Comparison of ENCODE assay signal across 9 cellular contexts in genomic region chr17:16406742-16407674, GRCh38. TPM values are rescaled to one million over a fixed set of nuclear protein-coding genes. Genes with fewer than 3 reads are reported as not detected.
A peak's percentile ranks its signal among the peaks of the same experiment; 100 is the strongest.
DNase-seq lines count a peak whose midpoint lies in the region; ATAC-seq, FAIRE-seq and TF ChIP-seq lines count a peak whose summit lies in the region.
"Had no signal": no experiment of that assay in that cellular context is flagged by ENCODE, and none has a peak within 500 bp of the region (broad histone marks: within the 10 kb centered on the region; RNA-seq: fewer than 3 reads in every experiment).

No MANE protein-coding gene starts in this region.

- 3% methylated on average over 42 of the region's 67 CpGs for WGBS in A549 (ENCODE audit: missing lambda C conversion rate)

- no peaks in the 10 kb centered on the region for H3K36me3 Mint-ChIP-seq in WTC11

- POLR2A ChIA-PET in A549 (lab: Yijun Ruan, JAX) (interaction anchor here (1.3 to 2.5 kb wide), 2 partner anchors 26 to 31 kb away, joined by 6 to 17 read pairs; partner anchors contain the start of gene UBB), WTC11 (lab: Charles Lee) (interaction anchor here (1.5 to 2.6 kb wide), 4 partner anchors 26 to 54 kb away, joined by 6 to 12 read pairs (median 10); partner anchors contain the start of genes CENPV and UBB)

- TF ChIP-seq POLR2A in A549 (IDR thresholded peaks at IDR 0.05; ENCODE audit: low read length) (peak; percentile 64), GM18951 (IDR thresholded peaks at IDR 0.05; ENCODE audit: extremely low read depth, insufficient read depth, insufficient read length) (peak; percentile 34)

- H3K27ac ChIP-seq in A549: peak overlapping the region; percentile 75 to 87
- H3K27ac ChIP-seq in rectal smooth muscle tissue (ENCODE audit: low read depth, low read length): peak overlapping the region; percentile 40

- H3K4me2 ChIP-seq in A549: peak overlapping the region; percentile 98

- intact Hi-C loops in left cardiac atrium (cut with DNase I): no loop called here

- 0 out of 2 replicates have a peak overlapping the region, but pooled peaks have one; percentile 45 for H3K27ac Mint-ChIP-seq in WTC11

- no peak for TF ChIP-seq RAD21 in A549 (conservative IDR thresholded peaks at IDR 0.05 in 1 of 2, IDR thresholded peaks at IDR 0.05 in 1 of 2)

- H3K9me3 Mint-ChIP-seq in WTC11: no peaks in the 10 kb centered on the region

- H3K36me3 ChIP-seq in rectal smooth muscle tissue (ENCODE audit: control insufficient read depth, insufficient read depth, low read length): no peaks in the 10 kb centered on the region

- no peak overlapping the region for H3K9ac ChIP-seq in rectal smooth muscle tissue (ENCODE audit: low read length)

- peaks cover 6% of the 10 kb centered on the region; the same call in 1 of the 2 replicates for H3K27me3 Mint-ChIP-seq in WTC11 (ENCODE audit: low read depth)

- no peaks in the 10 kb centered on the region for H3K27me3 ChIP-seq in rectal smooth muscle tissue (ENCODE audit: control insufficient read depth, insufficient read depth, low read length)

- TF ChIP-seq CTCF in A549 (IDR thresholded peaks at IDR 0.05) (no peak), WTC11 (IDR thresholded peaks at IDR 0.05) (no peak)

- DNase-seq in A549 (ENCODE audit: low read depth in 1 of 2, low spot score in 1 of 2) (peak; percentile 58 to 64), WTC11 (ENCODE audit: low spot score) (peak; percentile 90), left cardiac atrium (peak; percentile 74), kidney glomerular epithelial cell (lab: John Stamatoyannopoulos, UW) (no peak)

- H3K4me1 ChIP-seq in A549 (peaks cover 19% of the 10 kb centered on the region), rectal smooth muscle tissue (ENCODE audit: control insufficient read depth, insufficient read depth, low read length) (no peaks in the 10 kb centered on the region)

- peak overlapping the region; percentile 68 for H3K4me3 Mint-ChIP-seq in WTC11

- ATAC-seq in A549 (peak; percentile 75 to 80), WTC11 (peak; percentile 93), left cardiac atrium (peak; percentile 77 to 80), HG03025 (IDR thresholded peaks at IDR 0.05; ENCODE audit: low FRiP score, unreplicated experiment) (no peak), GM21737 (IDR thresholded peaks at IDR 0.05; ENCODE audit: unreplicated experiment) (no peak)

- in situ Hi-C loops in GM18951 (cut with MboI; ENCODE audit: low sequenced_read_pairs, unreplicated experiment): no loop called here

- no peak for TF ChIP-seq EP300 in A549 (IDR thresholded peaks at IDR 0.05)

- FAIRE-seq in A549 (lab: Jason Lieb, UNC): no peak
- FAIRE-seq: frontal cortex had no signal

- CTCF ChIA-PET in A549 (lab: Yijun Ruan, JAX) (interaction anchor here (0.9 to 2.1 kb wide), 7 partner anchors 15 to 114 kb away, joined by 3 to 10 read pairs (median 3); no protein-coding TSS in a partner anchor), WTC11 (lab: Charles Lee) (interaction anchor here (0.6 to 3.0 kb wide), 11 partner anchors 9 to 115 kb away, joined by 3 to 21 read pairs (median 4); partner anchors contain the start of gene TRPV2)

- no peaks in the 10 kb centered on the region for H3K9me3 ChIP-seq in A549

- H3K4me3 ChIP-seq in A549 (peak overlapping the region; percentile 72), rectal smooth muscle tissue (ENCODE audit: low read length) (peak overlapping the region; percentile 53)

- peaks cover 11% of the 10 kb centered on the region for H3K4me1 Mint-ChIP-seq in WTC11

TF ChIP-seq in A549, 52 proteins besides CTCF, POLR2A, EP300 and RAD21 (continues in another document):
- TF ChIP-seq MAX (IDR thresholded peaks at IDR 0.05): peak; percentile 70; the same call in 1 of the 2 replicates
- peak; percentile 79 for TF ChIP-seq E2F6 (IDR thresholded peaks at IDR 0.05; ENCODE audit: borderline replicate concordance, low read depth)
- TF ChIP-seq SREBF2 (IDR thresholded peaks at IDR 0.05): no peak
- peak; percentile 100 for TF ChIP-seq ZC3H11A (IDR thresholded peaks at IDR 0.05)
- no peak for TF ChIP-seq HOXB5 (CRISPR knock-in tag; IDR thresholded peaks at IDR 0.05)
- peak; percentile 54 for TF ChIP-seq CHD2 (IDR thresholded peaks at IDR 0.05; ENCODE audit: low read length, partially characterized antibody)

TF ChIP-seq in WTC11, 78 proteins besides CTCF, POLR2A, EP300 and RAD21 (continues in another document):
- TF ChIP-seq HMGXB4 (CRISPR knock-in tag; IDR thresholded peaks at IDR 0.05) (no peak), NR1H2 (CRISPR knock-in tag; IDR thresholded peaks at IDR 0.05) (no peak), ATF1 (CRISPR knock-in tag; IDR thresholded peaks at IDR 0.05) (no peak), E2F1 (CRISPR knock-in tag; IDR thresholded peaks at IDR 0.05) (no peak), GTF2I (CRISPR knock-in tag; conservative IDR thresholded peaks at IDR 0.05) (peak; percentile 98), ZNF121 (CRISPR knock-in tag; IDR thresholded peaks at IDR 0.05) (peak; percentile 100), MXD4 (CRISPR knock-in tag; IDR thresholded peaks at IDR 0.05; ENCODE audit: borderline replicate concordance) (no peak), CDX4 (CRISPR knock-in tag; IDR thresholded peaks at IDR 0.05; ENCODE audit: borderline replicate concordance) (no peak), ZSCAN18 (CRISPR knock-in tag; IDR thresholded peaks at IDR 0.05) (no peak), TEAD1 (CRISPR knock-in tag; IDR thresholded peaks at IDR 0.05) (no peak)

RNA-seq across cellular contexts. Expression of gene TRPV2, which starts 8.4 kb away (rescaled TPM):
- polyA plus RNA-seq in A549 (2011; rRNA removed): 0.31 and 0.60 TPM in 2 replicates
- polyA plus RNA-seq in A549 (2012; cell fraction: cytosol; rRNA removed): 0.87 and 1.1 TPM in 2 replicates
- polyA plus RNA-seq in A549 (2012; cell fraction: nucleus; rRNA removed): 0.86 and 1.7 TPM in 2 replicates
- 0.35 to 0.62 TPM (median 0.61 TPM) in 3 replicates for polyA plus RNA-seq in A549 (2017; fragmentation: RNase III; extraction: RNeasy Plus Mini Kit Qiagen cat#74134 plus additional on column Dnase treatment)
- 0.37 and 0.73 TPM in 2 replicates for polyA minus RNA-seq in A549 (2011; rRNA and poly(A)+ RNA removed)
- 3.5 to 4.9 TPM (median 4.3 TPM) in 3 replicates for total RNA-seq in WTC11 (2021)
- total RNA-seq in left cardiac atrium: 10 to 100 TPM; 14.3 to 21.1 TPM

RNA-seq across cellular contexts. Expression of gene UBB, which starts 26.1 kb away (rescaled TPM):
- polyA plus RNA-seq in A549 (2011; rRNA removed): 2,851 and 4,311 TPM in 2 replicates
- 3,984 and 4,472 TPM in 2 replicates for polyA plus RNA-seq in A549 (2012; cell fraction: cytosol; rRNA removed)
- polyA plus RNA-seq in A549 (2012; cell fraction: nucleus; rRNA removed): 2,091 and 2,511 TPM in 2 replicates
- 2,383 to 2,467 TPM (median 2,404 TPM) in 3 replicates for polyA plus RNA-seq in A549 (2017; fragmentation: RNase III; extraction: RNeasy Plus Mini Kit Qiagen cat#74134 plus additional on column Dnase treatment)
- polyA minus RNA-seq in A549 (2011; rRNA and poly(A)+ RNA removed): 2,750 and 3,886 TPM in 2 replicates
- 1,216 to 1,403 TPM (median 1,352 TPM) in 3 replicates for total RNA-seq in WTC11 (2021)
- total RNA-seq in left cardiac atrium: 1,000 to 10,000 TPM; 1,163 to 1,195 TPM

RNA-seq across cellular contexts. Expression of gene CENPV, which starts 53.7 kb away (rescaled TPM):
- polyA plus RNA-seq in A549 (2011; rRNA removed): 191 and 202 TPM in 2 replicates
- polyA plus RNA-seq in A549 (2012; cell fraction: cytosol; rRNA removed): 205 and 246 TPM in 2 replicates
- polyA plus RNA-seq in A549 (2012; cell fraction: nucleus; rRNA removed): 138 and 220 TPM in 2 replicates
- 106 to 114 TPM (median 112 TPM) in 3 replicates for polyA plus RNA-seq in A549 (2017; fragmentation: RNase III; extraction: RNeasy Plus Mini Kit Qiagen cat#74134 plus additional on column Dnase treatment)
- 82.3 and 91.1 TPM in 2 replicates for polyA minus RNA-seq in A549 (2011; rRNA and poly(A)+ RNA removed)
- 151 to 152 TPM (median 151 TPM) in 3 replicates for total RNA-seq in WTC11 (2021)
- 10 to 100 TPM; 14.4 to 19.8 TPM for total RNA-seq in left cardiac atrium

Comparison
In these comparisons a context has a peak if more than half of its experiments do, and no peak if none do; other contexts are left out.
1. ATAC-seq: peak in A549 (2 of 2), WTC11 (single experiment) and left cardiac atrium (2 of 2); none in HG03025 (single experiment) and GM21737 (single experiment).
2. Of the 8 proteins assayed by ChIP-seq in both WTC11 and A549: peak only in WTC11: none; only in A549: none; in both: MAX; in neither: 7.